Comparison of ENCODE assay signal across 5 cellular contexts in genomic region chr15:41250745-41251144, GRCh38. TPM values are rescaled to one million over a fixed set of nuclear protein-coding genes. Genes with fewer than 3 reads are reported as not detected.
"Had no signal": no experiment of that assay in that cellular context is flagged by ENCODE, and none has a peak within 500 bp of the region (broad histone marks: within the 10 kb centered on the region; RNA-seq: fewer than 3 reads in every experiment).

No MANE protein-coding gene starts in this region.

RNA-seq across cellular contexts. Expression of gene EXD1, which starts 20.2 kb away (rescaled TPM):
- total RNA-seq: K562, M059J, Right ventricle myocardium superior, SJSA1 had no signal
- polyA plus RNA-seq: IgD-negative memory B cell, K562 had no signal
